8 cellular contexts compared by ENCODE assay signal in genomic region chr20:62927128-62927705, GRCh38. TPM values are rescaled to one million over a fixed set of nuclear protein-coding genes. Genes with fewer than 3 reads are reported as not detected.
DNase-seq lines count a peak whose midpoint lies in the region; ATAC-seq, FAIRE-seq and TF ChIP-seq lines count a peak whose summit lies in the region.

No MANE protein-coding gene starts in this region.

- BruUV-seq in GM12878 (replicated peaks; lab: Mats Ljungman, UMichigan), result no TSS peak

- H3K4me1 ChIP-seq in GM12878 (ENCODE audit: control insufficient read depth, insufficient read depth, low read length), result peaks cover 16% of the 10 kb centered on the region

- H3K4me2 ChIP-seq in GM12878 (ENCODE audit: control insufficient read depth, insufficient read depth), result peak overlapping the region; percentile 88

- H3K27me3 ChIP-seq in GM12878 (replicated peaks in 1 of 2; ENCODE audit: control insufficient read depth in 2 of 2, insufficient read depth in 2 of 2, low read length in 1 of 2), result no peaks in the 10 kb centered on the region

- H3K27me3 Mint-ChIP-seq in activated naive CD4-positive, alpha-beta T cell treated with anti-CD3 and anti-CD28 coated beads, Interleukin-2, amount 10 ng/mL, durations not matched to agents 7 days and 5 days, result no peaks in the 10 kb centered on the region
- H3K27me3 Mint-ChIP-seq in memory B cell (no peaks in the 10 kb centered on the region), type B pancreatic cell (no peaks in the 10 kb centered on the region)

- H3K36me3 ChIP-seq in GM12878 (ENCODE audit: control insufficient read depth in 2 of 2, insufficient read depth in 2 of 2, low read length in 1 of 2), result no peaks in the 10 kb centered on the region; a peak in 2 of 4 replicates

- peak overlapping the region; percentile 95 for H3K4me3 Mint-ChIP-seq in activated naive CD4-positive, alpha-beta T cell treated with anti-CD3 and anti-CD28 coated beads, Interleukin-2, amount 10 ng/mL, durations not matched to agents 7 days and 5 days
- H3K4me3 Mint-ChIP-seq in memory B cell, result peak overlapping the region; percentile 91
- H3K4me3 Mint-ChIP-seq in type B pancreatic cell, result peak overlapping the region; percentile 93

- POLR2A ChIA-PET in GM12878 (lab: Charles Lee), result interaction anchor here (0.6 to 5.4 kb wide), 4 partner anchors 9 to 53 kb away, joined by 6 to 59 read pairs (median 12); partner anchors contain the start of gene GID8

- H2AFZ ChIP-seq in GM12878 (ENCODE audit: control insufficient read depth, low read depth, low read length), result no peak overlapping the region

- RAD21 ChIA-PET in GM12878 (lab: Charles Lee; ENCODE audit: unreplicated experiment), result interaction anchor here (0.9 to 2.0 kb wide), 3 partner anchors 26 to 82 kb away, joined by 3 to 5 read pairs (median 3); partner anchors contain the start of gene SLC17A9

- ATAC-seq in GM12878, result no peak
- no peak for ATAC-seq in memory B cell (ENCODE audit: low read depth)

- in situ Hi-C loops in GM12878 (cut with MboI), result no loop called here

- SMC1A ChIA-PET in GM12878 (lab: Charles Lee; ENCODE audit: uncharacterized antibody, unreplicated experiment), result interaction anchor here (1.6 to 2.2 kb wide), 3 partner anchors 9 to 27 kb away, joined by 6 to 14 read pairs (median 10); no protein-coding TSS in a partner anchor

- TF ChIP-seq POLR2A in GM12878 (IDR thresholded peaks at IDR 0.05; ENCODE audit: low read depth, low read length), result no peak

- peak overlapping the region; percentile 64 for H3K4me3 ChIP-seq in GM12878

- no peaks in the 10 kb centered on the region for H3K9me3 Mint-ChIP-seq in activated naive CD4-positive, alpha-beta T cell treated with anti-CD3 and anti-CD28 coated beads, Interleukin-2, amount 10 ng/mL, durations not matched to agents 7 days and 5 days
- H3K9me3 Mint-ChIP-seq in memory B cell (no peaks in the 10 kb centered on the region), type B pancreatic cell (no peaks in the 10 kb centered on the region)

- intact Hi-C loops in GM12878 (cut with micrococcal nuclease; ENCODE audit: unreplicated experiment), result no loop called here

- H3K79me2 ChIP-seq in GM12878 (ENCODE audit: control insufficient read depth, insufficient read depth, low read length), result peaks cover 98% of the 10 kb centered on the region

- H3K9me3 ChIP-seq in GM12878 (replicated peaks; ENCODE audit: control insufficient read depth, insufficient read depth, low read length), result no peaks in the 10 kb centered on the region

- TF ChIP-seq CTCF in GM12878 (IDR thresholded peaks at IDR 0.05 in 2 of 3, conservative IDR thresholded peaks at IDR 0.05 in 1 of 3; ENCODE audit: control insufficient read depth in 2 of 3, extremely low read depth in 1 of 3, insufficient read depth in 1 of 3, low read depth in 3 of 3, low read length in 3 of 3) (no peak), type B pancreatic cell (conservative IDR thresholded peaks at IDR 0.05) (no peak)

- TF ChIP-seq RAD21 in GM12878 (IDR thresholded peaks at IDR 0.05; ENCODE audit: insufficient read depth, low read depth, low read length), result no peak

- CTCF ChIA-PET in activated naive CD4-positive, alpha-beta T cell treated with anti-CD3 and anti-CD28 coated beads, Interleukin-2, amount 10 ng/mL, durations not matched to agents 7 days and 5 days (lab: Charles Lee), result interaction anchor here (0.7 to 5.8 kb wide), 5 partner anchors 9 to 45 kb away, joined by 3 to 34 read pairs (median 11); partner anchors contain the start of gene GID8
- CTCF ChIA-PET in GM12878 (lab: Yijun Ruan, JAX), result interaction anchor here (0.9 to 2.2 kb wide), 4 partner anchors 8 to 29 kb away, joined by 3 to 11 read pairs (median 4); partner anchors contain the start of gene GID8

- H3K9ac ChIP-seq in GM12878 (ENCODE audit: control insufficient read depth, insufficient read depth, low read length), result peak overlapping the region; percentile 83; the same call in 1 of the 2 replicates

- H3K27ac ChIP-seq in GM12878 (ENCODE audit: control insufficient read depth, insufficient read depth), result 0 out of 2 replicates have a peak overlapping the region, but pooled peaks have one; percentile 39

- peaks cover 75% of the 10 kb centered on the region for H3K4me1 Mint-ChIP-seq in activated naive CD4-positive, alpha-beta T cell treated with anti-CD3 and anti-CD28 coated beads, Interleukin-2, amount 10 ng/mL, durations not matched to agents 7 days and 5 days
- peaks cover 44% of the 10 kb centered on the region for H3K4me1 Mint-ChIP-seq in memory B cell
- peaks cover 59% of the 10 kb centered on the region for H3K4me1 Mint-ChIP-seq in type B pancreatic cell (ENCODE audit: unreplicated experiment)

- peaks cover 11% of the 10 kb centered on the region for H4K20me1 ChIP-seq in GM12878 (ENCODE audit: control insufficient read depth, insufficient read depth)

- DNase-seq in activated naive CD4-positive, alpha-beta T cell treated with anti-CD3 and anti-CD28 coated beads, Interleukin-2, amount 10 ng/mL, durations not matched to agents 7 days and 5 days, result no peak
- no peak for DNase-seq in activated naive CD4-positive, alpha-beta T cell (lab: John Stamatoyannopoulos, UW)
- DNase-seq in GM12878 (ENCODE audit: low read depth, low spot score), result no peak
- no peak for DNase-seq in memory B cell (ENCODE audit: low spot score in 2 of 2)
- no peak for DNase-seq in type B pancreatic cell (ENCODE audit: extremely low spot score, unreplicated experiment)
- DNase-seq in hypothalamus (lab: John Stamatoyannopoulos, UW), result no peak
- no peak for DNase-seq in GM19240 (ENCODE audit: insufficient read length, low spot score)
- DNase-seq in dedifferentiated amniotic fluid mesenchymal stem cell (ENCODE audit: extremely low spot score), result no peak

- no peak for FAIRE-seq in GM12878 (lab: Jason Lieb, UNC)

- peaks cover 26% of the 10 kb centered on the region for H3K36me3 Mint-ChIP-seq in activated naive CD4-positive, alpha-beta T cell treated with anti-CD3 and anti-CD28 coated beads, Interleukin-2, amount 10 ng/mL, durations not matched to agents 7 days and 5 days
- H3K36me3 Mint-ChIP-seq in memory B cell (no peaks in the 10 kb centered on the region), type B pancreatic cell (peaks cover 3% of the 10 kb centered on the region)

- peak overlapping the region; percentile 94 for H3K27ac Mint-ChIP-seq in activated naive CD4-positive, alpha-beta T cell treated with anti-CD3 and anti-CD28 coated beads, Interleukin-2, amount 10 ng/mL, durations not matched to agents 7 days and 5 days
- H3K27ac Mint-ChIP-seq in memory B cell (peak overlapping the region; percentile 93), type B pancreatic cell (peak overlapping the region; percentile 93)

- WGBS in GM12878 (ENCODE audit: insufficient coverage, insufficient replicate concordance, low lambda C conversion rate, missing lambda C conversion rate), result 85% methylated on average over 8 of the region's 12 CpGs

- no peak for TF ChIP-seq EP300 in GM12878 (IDR thresholded peaks at IDR 0.05; ENCODE audit: borderline replicate concordance in 1 of 2, control insufficient read depth in 1 of 2, low read depth in 2 of 2, low read length in 2 of 2)

RNA-seq across cellular contexts. Expression of gene DIDO1, which starts 0.9 kb away (rescaled TPM):
- total RNA-seq in GM12878 (2013; cell fraction: nucleolus; rRNA removed), result 158 and 180 TPM in 2 replicates
- total RNA-seq in GM12878 (2014; rRNA removed), result 40.9 and 41.5 TPM in 2 replicates
- 33.8 and 36.0 TPM in 2 replicates for total RNA-seq in GM12878 (2014; rRNA removed; fragmentation: Illumina TruSeq; extraction: Trizol)
- total RNA-seq in GM12878 (2021), result 52.1 and 56.4 TPM in 2 replicates
- polyA plus RNA-seq in GM12878 (2011; ENCODE audit: low read depth), result 21.4 TPM
- polyA plus RNA-seq in GM12878 (2011; rRNA removed), result 40.4 and 47.4 TPM in 2 replicates
- polyA plus RNA-seq in GM12878 (2011; cell fraction: cytosol; rRNA removed), result 43.3 and 47.3 TPM in 2 replicates
- polyA plus RNA-seq in GM12878 (2011; cell fraction: nucleus; rRNA removed), result 185 and 192 TPM in 2 replicates
- 32.5 and 32.6 TPM in 2 replicates for polyA plus RNA-seq in GM12878 (2012)
- 39.4 and 44.2 TPM in 2 replicates for polyA plus RNA-seq in GM12878 (2014; fragmentation: Illumina TruSeq; extraction: Trizol)
- polyA plus RNA-seq in GM12878 (2014; fragmentation: Nextera tagmentation; extraction: Ambion mirVana), result 1 to 10 TPM; 5.5 to 7.8 TPM
- 40.6 and 40.8 TPM in 2 replicates for polyA plus RNA-seq in GM12878 (2014; rRNA removed)
- 10 to 100 TPM; 24.7 to 28.5 TPM for polyA plus RNA-seq in GM12878 (2016; fragmentation: Nextera tagmentation; extraction: Ambion mirVana)
- polyA minus RNA-seq in GM12878 (2011; rRNA and poly(A)+ RNA removed), result 38.1 and 42.9 TPM in 2 replicates
- polyA minus RNA-seq in GM12878 (2011; cell fraction: cytosol; rRNA and poly(A)+ RNA removed), result 12.7 and 13.5 TPM in 2 replicates
- 38.0 and 59.5 TPM in 2 replicates for polyA minus RNA-seq in GM12878 (2011; cell fraction: nucleus; rRNA and poly(A)+ RNA removed)
- 49.7 and 58.1 TPM in 2 replicates for total RNA-seq in type B pancreatic cell (ENCODE audit: low replicate concordance)

RNA-seq across cellular contexts. Expression of gene GID8, which starts 10.7 kb away (rescaled TPM):
- total RNA-seq in GM12878 (2013; cell fraction: nucleolus; rRNA removed), result 16.8 and 17.6 TPM in 2 replicates
- total RNA-seq in GM12878 (2014; rRNA removed) (21.7 and 25.2 TPM in 2 replicates), GM12878 (2014; rRNA removed; fragmentation: Illumina TruSeq; extraction: Trizol) (21.7 and 22.7 TPM in 2 replicates), GM12878 (2021) (33.1 and 33.8 TPM in 2 replicates), type B pancreatic cell (ENCODE audit: low replicate concordance) (55.8 and 68.7 TPM in 2 replicates)
- polyA plus RNA-seq in GM12878 (2011; ENCODE audit: low read depth), result 19.1 TPM
- polyA plus RNA-seq in GM12878 (2011; rRNA removed) (28.2 and 30.6 TPM in 2 replicates), GM12878 (2014; fragmentation: Illumina TruSeq; extraction: Trizol) (17.6 and 22.8 TPM in 2 replicates), GM12878 (2014; fragmentation: Nextera tagmentation; extraction: Ambion mirVana) (10 to 100 TPM; 12.0 to 13.2 TPM), GM12878 (2014; rRNA removed) (27.9 and 29.8 TPM in 2 replicates), GM12878 (2016; fragmentation: Nextera tagmentation; extraction: Ambion mirVana) (10 to 100 TPM; 16.5 to 20.1 TPM)
- polyA plus RNA-seq in GM12878 (2011; cell fraction: cytosol; rRNA removed), result 29.1 and 34.1 TPM in 2 replicates
- 19.5 and 22.0 TPM in 2 replicates for polyA plus RNA-seq in GM12878 (2011; cell fraction: nucleus; rRNA removed)
- polyA plus RNA-seq in GM12878 (2012), result 21.7 and 23.3 TPM in 2 replicates
- polyA minus RNA-seq in GM12878 (2011; rRNA and poly(A)+ RNA removed), result 26.9 and 30.9 TPM in 2 replicates
- polyA minus RNA-seq in GM12878 (2011; cell fraction: cytosol; rRNA and poly(A)+ RNA removed), result 11.3 and 11.9 TPM in 2 replicates
- 7.1 and 9.1 TPM in 2 replicates for polyA minus RNA-seq in GM12878 (2011; cell fraction: nucleus; rRNA and poly(A)+ RNA removed)

RNA-seq across cellular contexts. Expression of gene SLC17A9, which starts 25.3 kb away (rescaled TPM):
- 130 and 134 TPM in 2 replicates for total RNA-seq in GM12878 (2013; cell fraction: nucleolus; rRNA removed)
- 27.8 and 35.8 TPM in 2 replicates for total RNA-seq in GM12878 (2014; rRNA removed)
- 15.7 and 17.5 TPM in 2 replicates for total RNA-seq in GM12878 (2014; rRNA removed; fragmentation: Illumina TruSeq; extraction: Trizol)
- total RNA-seq in GM12878 (2021), result 60.2 and 74.1 TPM in 2 replicates
- polyA plus RNA-seq in GM12878 (2011; ENCODE audit: low read depth), result 18.7 TPM
- 13.0 and 22.9 TPM in 2 replicates for polyA plus RNA-seq in GM12878 (2011; rRNA removed)
- 33.9 and 65.4 TPM in 2 replicates for polyA plus RNA-seq in GM12878 (2011; cell fraction: cytosol; rRNA removed)
- 742 and 791 TPM in 2 replicates for polyA plus RNA-seq in GM12878 (2011; cell fraction: nucleus; rRNA removed)
- 52.1 and 66.9 TPM in 2 replicates for polyA plus RNA-seq in GM12878 (2012)
- 5.8 and 19.2 TPM in 2 replicates for polyA plus RNA-seq in GM12878 (2014; fragmentation: Illumina TruSeq; extraction: Trizol)
- 1 to 10 TPM in 1 of 2 experiments, under 1 TPM in 1; 0.72 to 3.9 TPM for polyA plus RNA-seq in GM12878 (2014; fragmentation: Nextera tagmentation; extraction: Ambion mirVana)
- polyA plus RNA-seq in GM12878 (2014; rRNA removed), result 67.1 and 83.6 TPM in 2 replicates
- polyA plus RNA-seq in GM12878 (2016; fragmentation: Nextera tagmentation; extraction: Ambion mirVana), result 10 to 100 TPM; 57.9 to 67.0 TPM
- 6.9 and 18.1 TPM in 2 replicates for polyA minus RNA-seq in GM12878 (2011; rRNA and poly(A)+ RNA removed)
- polyA minus RNA-seq in GM12878 (2011; cell fraction: cytosol; rRNA and poly(A)+ RNA removed), result 9.0 and 11.0 TPM in 2 replicates
- polyA minus RNA-seq in GM12878 (2011; cell fraction: nucleus; rRNA and poly(A)+ RNA removed), result 49.8 and 62.0 TPM in 2 replicates
- 3.9 and 5.6 TPM in 2 replicates for total RNA-seq in type B pancreatic cell (ENCODE audit: low replicate concordance)
